In genomic region chr10:67849331-67850011, GRCh38 we compare ENCODE assay signal across 1 cellular context.
A peak's percentile ranks its signal among the peaks of the same experiment; 100 is the strongest.
TF ChIP-seq lines count a peak whose summit lies in the region.

No MANE protein-coding gene starts in this region.

TF ChIP-seq in GM12878, 131 proteins besides CTCF, POLR2A, EP300 and RAD21 (continued from another document):
- no peak for TF ChIP-seq CUX1 (IDR thresholded peaks at IDR 0.05; ENCODE audit: insufficient replicate concordance, low read depth, low read length)
- peak; percentile 50 for TF ChIP-seq SREBF1 (IDR thresholded peaks at IDR 0.05; ENCODE audit: low read length)
- peak; percentile 24 for TF ChIP-seq SP1 (IDR thresholded peaks at IDR 0.05; ENCODE audit: low read depth, low read length)
- no peak for TF ChIP-seq CBX5 (IDR thresholded peaks at IDR 0.05; ENCODE audit: low read depth)
- TF ChIP-seq ZBTB40 (IDR thresholded peaks at IDR 0.05; ENCODE audit: borderline replicate concordance), result peak; percentile 91
- peak; percentile 88 for TF ChIP-seq GABPA (IDR thresholded peaks at IDR 0.05; ENCODE audit: low read depth)
- TF ChIP-seq SIX5 (IDR thresholded peaks at IDR 0.05; ENCODE audit: low read depth, low read length, severe bottlenecking), result peak; percentile 96
- TF ChIP-seq RB1 (IDR thresholded peaks at IDR 0.05; ENCODE audit: borderline replicate concordance), result peak; percentile 46; the same call in 1 of the 2 replicates
- peak; percentile 87 for TF ChIP-seq NR2F1 (conservative IDR thresholded peaks at IDR 0.05)
- no peak for TF ChIP-seq BCLAF1 (IDR thresholded peaks at IDR 0.05)
- 0 out of 2 replicates have a peak, but pooled peaks have one; percentile 39 for TF ChIP-seq ZNF687 (IDR thresholded peaks at IDR 0.05)
